In the genomic region with DNA sequence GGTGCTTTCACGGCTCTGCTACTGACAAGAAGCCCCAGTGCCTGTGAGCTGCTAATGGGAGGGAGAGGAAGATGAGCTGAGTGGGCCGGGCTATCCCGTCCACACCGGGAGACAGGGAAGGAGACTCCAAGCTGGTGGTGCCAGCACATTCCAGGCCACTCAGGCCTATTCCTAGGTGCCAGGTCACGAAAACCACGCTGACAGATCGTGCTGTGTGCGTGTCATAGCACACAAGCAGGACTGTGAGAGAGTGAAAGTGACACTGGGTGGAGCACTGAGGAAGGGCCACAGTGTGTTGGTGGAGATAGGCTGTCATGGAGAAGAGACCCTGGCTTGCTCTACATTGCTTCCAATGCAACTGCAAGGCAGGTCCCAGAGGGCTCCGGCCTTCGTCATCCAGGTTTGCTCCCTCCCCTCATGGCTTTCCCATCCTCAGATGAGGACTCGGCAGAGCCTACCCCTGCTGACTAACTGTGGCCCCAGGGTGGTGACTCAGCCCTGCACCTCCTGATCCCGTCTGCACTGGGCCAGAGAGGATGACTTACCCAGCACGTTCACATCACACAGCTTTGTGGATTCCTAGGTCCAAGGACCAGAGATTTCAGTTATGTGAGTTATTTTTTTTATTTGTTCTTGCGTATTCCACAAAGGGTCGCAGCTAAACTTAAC, we compare ENCODE assay signal across 9 cellular contexts.
DNase-seq lines count a peak whose midpoint lies in the region; ATAC-seq and TF ChIP-seq lines count a peak whose summit lies in the region.
"Had no signal": no experiment of that assay in that cellular context is flagged by ENCODE, and none has a peak within 500 bp of the region (broad histone marks: within the 10 kb centered on the region; RNA-seq: fewer than 3 reads in every experiment).

No MANE protein-coding gene starts in this region.

- DNase-seq in right atrium auricular region (ENCODE audit: low spot score) (no peak), cardiac septum (ENCODE audit: low spot score) (no peak), adipocyte (ENCODE audit: low read depth) (peak; percentile 68), hepatic stellate cell (ENCODE audit: low spot score) (peak; percentile 95), germinal center (ENCODE audit: low spot score) (no peak), iPS-NIHi11 (ENCODE audit: low spot score) (no peak), HT-29 (ENCODE audit: low spot score) (no peak)
- DNase-seq: uterus had no signal

- H3K27me3 ChIP-seq in right atrium auricular region (no peaks in the 10 kb centered on the region), adipocyte (replicated peaks; ENCODE audit: control insufficient read depth, insufficient read depth, low read length) (no peaks in the 10 kb centered on the region)
- H3K27me3 ChIP-seq: uterus had no signal

- intact Hi-C loops in cardiac septum (cut with DNase I): no loop called here

- peak overlapping the region; percentile 23 for H3K9ac ChIP-seq in adipocyte (ENCODE audit: low read length)

- H3K9me3 ChIP-seq in right atrium auricular region (no peaks in the 10 kb centered on the region), adipocyte (ENCODE audit: control insufficient read depth, low read length) (no peaks in the 10 kb centered on the region)
- H3K9me3 ChIP-seq: uterus had no signal

- TF ChIP-seq CTCF in right atrium auricular region (IDR thresholded peaks at IDR 0.05): no peak

- ATAC-seq in HG02610 (IDR thresholded peaks at IDR 0.05; ENCODE audit: unreplicated experiment): no peak

- H3K4me1 ChIP-seq in right atrium auricular region (peaks cover 0 to 29% of the 10 kb centered on the region in 2 donors), adipocyte (ENCODE audit: control insufficient read depth, insufficient read depth, low read length) (peaks cover 29% of the 10 kb centered on the region)
- H3K4me1 ChIP-seq: uterus had no signal

- H3K36me3 ChIP-seq in right atrium auricular region: peaks cover 20% of the 10 kb centered on the region
- H3K36me3 ChIP-seq in adipocyte (ENCODE audit: control insufficient read depth, insufficient read depth, low read length, severe bottlenecking): peaks cover 57% of the 10 kb centered on the region
- H3K36me3 ChIP-seq: uterus had no signal

- no peak overlapping the region for H3K4me3 ChIP-seq in right atrium auricular region
- no peak overlapping the region for H3K4me3 ChIP-seq in adipocyte (ENCODE audit: low read length)
- H3K4me3 ChIP-seq: uterus had no signal

- peak overlapping the region; percentile 44 to 50 for H3K27ac ChIP-seq in right atrium auricular region
- H3K27ac ChIP-seq: uterus had no signal

Comparison
In these comparisons a context has a peak if more than half of its experiments do, and no peak if none do; other contexts are left out.
1. DNase-seq: peak in adipocyte (single experiment) and hepatic stellate cell (single experiment); none in right atrium auricular region (single experiment), cardiac septum (single experiment), germinal center (single experiment), iPS-NIHi11 (single experiment) and HT-29 (single experiment).